28 cellular contexts compared by ENCODE assay signal in genomic region chr5:106417163-106417562, GRCh38.
"Had no signal": no experiment of that assay in that cellular context is flagged by ENCODE, and none has a peak within 500 bp of the region (broad histone marks: within the 10 kb centered on the region; RNA-seq: fewer than 3 reads in every experiment).

No MANE protein-coding gene starts in this region.

- ATAC-seq: heart right ventricle; left colon; lower lobe of right lung; natural killer cell; psoas muscle; right cardiac atrium; stimulated activated naive CD8-positive, alpha-beta T cell treated with anti-CD3 and anti-CD28 coated beads, Interleukin-15, amount 100 ng/mL, for 72 hours had no signal

- H3K27me3 ChIP-seq: esophagus squamous epithelium, heart right ventricle, ovary, spleen, tibial artery, upper lobe of left lung had no signal

- DNase-seq: dermis blood vessel endothelial cell; effector memory CD4-positive, alpha-beta T cell; erythroblast; esophagus squamous epithelium; foreskin melanocyte; glutamatergic neuron; heart right ventricle; hippocampal formation; left colon; left ventricle myocardium inferior; lower lobe of right lung; natural killer cell; occipital lobe; ovary; psoas muscle; spleen; stimulated activated CD4-positive, alpha-beta T cell treated with anti-CD3 and anti-CD28 coated beads, Interleukin-2, amount 100 ng/mL, for 48 hours; stimulated activated CD8-positive, alpha-beta memory T cell treated with anti-CD3 and anti-CD28 coated beads, Interleukin-4, amount 100 ng/mL, for 48 hours; stimulated activated naive CD4-positive, alpha-beta T cell; stimulated activated naive CD8-positive, alpha-beta T cell treated with anti-CD3 and anti-CD28 coated beads, Interleukin-15, amount 100 ng/mL, for 72 hours; tibial artery had no signal

- H3K27ac Mint-ChIP-seq: natural killer cell; stimulated activated naive CD8-positive, alpha-beta T cell treated with anti-CD3 and anti-CD28 coated beads, Interleukin-15, amount 100 ng/mL, for 72 hours had no signal

- H3K4me3 Mint-ChIP-seq: natural killer cell; stimulated activated naive CD8-positive, alpha-beta T cell treated with anti-CD3 and anti-CD28 coated beads, Interleukin-15, amount 100 ng/mL, for 72 hours had no signal

- H3K27me3 Mint-ChIP-seq: stimulated activated naive CD8-positive, alpha-beta T cell treated with anti-CD3 and anti-CD28 coated beads, Interleukin-15, amount 100 ng/mL, for 72 hours had no signal

- H3K9me3 ChIP-seq: esophagus squamous epithelium, left ventricle myocardium inferior, lower lobe of right lung, ovary, psoas muscle, tibial artery, upper lobe of left lung had no signal

- H3K27ac ChIP-seq: coronary artery, esophagus squamous epithelium, heart right ventricle, left ventricle myocardium inferior, lower lobe of right lung, ovary, psoas muscle, skin epidermis, spleen, tibial artery, upper lobe of left lung had no signal

- H3K4me1 Mint-ChIP-seq: natural killer cell; stimulated activated naive CD8-positive, alpha-beta T cell treated with anti-CD3 and anti-CD28 coated beads, Interleukin-15, amount 100 ng/mL, for 72 hours had no signal

- FAIRE-seq: endometrium, islet of Langerhans, urothelium cell line had no signal

- H3K4me3 ChIP-seq: coronary artery, esophagus squamous epithelium, heart right ventricle, left ventricle myocardium inferior, lower lobe of right lung, ovary, psoas muscle, skin epidermis, spleen, tibial artery, upper lobe of left lung had no signal

- H3K4me1 ChIP-seq: esophagus squamous epithelium, heart right ventricle, left ventricle myocardium inferior, lower lobe of right lung, psoas muscle, spleen, tibial artery, upper lobe of left lung had no signal

- H3K36me3 Mint-ChIP-seq: natural killer cell had no signal

- H3K36me3 ChIP-seq: esophagus squamous epithelium, heart right ventricle, left ventricle myocardium inferior, lower lobe of right lung, ovary, spleen, tibial artery, upper lobe of left lung had no signal
